2 cellular contexts compared by ENCODE assay signal in the genomic region with DNA sequence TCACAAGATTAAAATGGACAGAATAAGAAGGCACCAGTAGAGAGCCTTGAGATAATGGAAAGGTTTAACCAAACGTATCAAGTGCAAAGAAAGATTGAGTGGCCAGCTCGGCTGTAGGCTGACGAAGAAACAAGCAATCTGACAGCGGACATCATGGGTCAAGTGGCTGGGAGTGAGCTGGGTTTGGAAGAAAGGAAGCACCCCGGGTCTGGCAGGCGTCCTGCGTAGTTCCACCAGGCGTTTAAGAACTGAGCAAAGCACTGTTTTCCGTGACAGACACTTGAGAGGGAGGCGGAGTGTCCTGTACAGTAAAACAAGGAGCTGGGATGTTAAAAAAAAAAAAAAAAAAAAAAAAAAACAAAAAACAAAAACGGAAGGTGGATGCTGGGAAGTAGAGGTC.
TF ChIP-seq lines count a peak whose summit lies in the region.

No MANE protein-coding gene starts in this region.

TF ChIP-seq in H1, 55 proteins besides CTCF, POLR2A, EP300 and RAD21:
- TF ChIP-seq FOSL1 (IDR thresholded peaks at IDR 0.05; ENCODE audit: insufficient read depth, low read depth, low read length) (no peak), ATF3 (IDR thresholded peaks at IDR 0.05; ENCODE audit: insufficient read depth, low read depth, low read length) (no peak), HDAC6 (IDR thresholded peaks at IDR 0.05; ENCODE audit: low read depth, low read length) (no peak), RXRA (IDR thresholded peaks at IDR 0.05; ENCODE audit: insufficient read depth, low read depth, low read length) (no peak), GTF2F1 (IDR thresholded peaks at IDR 0.05; ENCODE audit: borderline replicate concordance, low read depth, low read length) (no peak), ASH2L (IDR thresholded peaks at IDR 0.05; ENCODE audit: low read length) (no peak), TCF12 (IDR thresholded peaks at IDR 0.05; ENCODE audit: low read depth, low read length) (no peak), CHD2 (IDR thresholded peaks at IDR 0.05; ENCODE audit: low read length) (no peak), TAF7 (optimal IDR thresholded peaks at IDR 0.05; ENCODE audit: borderline replicate concordance, low read depth, low read length) (no peak), KDM5A (IDR thresholded peaks at IDR 0.05; ENCODE audit: low read length) (no peak), TBP (IDR thresholded peaks at IDR 0.05; ENCODE audit: low read depth, low read length) (no peak), HDAC2 (IDR thresholded peaks at IDR 0.05; ENCODE audit: borderline replicate concordance in 1 of 2, low read depth in 2 of 2, low read length in 2 of 2) (no peak), RFX5 (IDR thresholded peaks at IDR 0.05; ENCODE audit: borderline replicate concordance, low read depth, low read length) (no peak), CEBPB (IDR thresholded peaks at IDR 0.05; ENCODE audit: low read depth, low read length) (no peak), BRCA1 (IDR thresholded peaks at IDR 0.05; ENCODE audit: low read depth, low read length) (no peak)

TF ChIP-seq in WTC11, 78 proteins besides CTCF, POLR2A, EP300 and RAD21:
- TF ChIP-seq ZNF425 (CRISPR knock-in tag; conservative IDR thresholded peaks at IDR 0.05) (no peak), ETV6 (CRISPR knock-in tag; IDR thresholded peaks at IDR 0.05) (no peak), ZSCAN18 (CRISPR knock-in tag; IDR thresholded peaks at IDR 0.05) (no peak), NFE2L1 (CRISPR knock-in tag; IDR thresholded peaks at IDR 0.05) (no peak), KAT7 (CRISPR knock-in tag; IDR thresholded peaks at IDR 0.05; ENCODE audit: borderline replicate concordance) (no peak), ZNF423 (CRISPR knock-in tag; IDR thresholded peaks at IDR 0.05) (no peak), NR3C1 (CRISPR knock-in tag; conservative IDR thresholded peaks at IDR 0.05; ENCODE audit: low read depth) (no peak), GRHL2 (CRISPR knock-in tag; IDR thresholded peaks at IDR 0.05; ENCODE audit: insufficient replicate concordance, severe bottlenecking) (no peak), ELF4 (CRISPR knock-in tag; IDR thresholded peaks at IDR 0.05; ENCODE audit: low read depth) (no peak), FOXJ3 (CRISPR knock-in tag; IDR thresholded peaks at IDR 0.05; ENCODE audit: borderline replicate concordance) (no peak)
- TF ChIP-seq, protein P1, sequence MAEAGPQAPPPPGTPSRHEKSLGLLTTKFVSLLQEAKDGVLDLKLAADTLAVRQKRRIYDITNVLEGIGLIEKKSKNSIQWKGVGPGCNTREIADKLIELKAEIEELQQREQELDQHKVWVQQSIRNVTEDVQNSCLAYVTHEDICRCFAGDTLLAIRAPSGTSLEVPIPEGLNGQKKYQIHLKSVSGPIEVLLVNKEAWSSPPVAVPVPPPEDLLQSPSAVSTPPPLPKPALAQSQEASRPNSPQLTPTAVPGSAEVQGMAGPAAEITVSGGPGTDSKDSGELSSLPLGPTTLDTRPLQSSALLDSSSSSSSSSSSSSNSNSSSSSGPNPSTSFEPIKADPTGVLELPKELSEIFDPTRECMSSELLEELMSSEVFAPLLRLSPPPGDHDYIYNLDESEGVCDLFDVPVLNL (CRISPR knock-in tag; IDR thresholded peaks at IDR 0.05; ENCODE audit: borderline replicate concordance, low read depth): no peak
- TF ChIP-seq, protein P2, sequence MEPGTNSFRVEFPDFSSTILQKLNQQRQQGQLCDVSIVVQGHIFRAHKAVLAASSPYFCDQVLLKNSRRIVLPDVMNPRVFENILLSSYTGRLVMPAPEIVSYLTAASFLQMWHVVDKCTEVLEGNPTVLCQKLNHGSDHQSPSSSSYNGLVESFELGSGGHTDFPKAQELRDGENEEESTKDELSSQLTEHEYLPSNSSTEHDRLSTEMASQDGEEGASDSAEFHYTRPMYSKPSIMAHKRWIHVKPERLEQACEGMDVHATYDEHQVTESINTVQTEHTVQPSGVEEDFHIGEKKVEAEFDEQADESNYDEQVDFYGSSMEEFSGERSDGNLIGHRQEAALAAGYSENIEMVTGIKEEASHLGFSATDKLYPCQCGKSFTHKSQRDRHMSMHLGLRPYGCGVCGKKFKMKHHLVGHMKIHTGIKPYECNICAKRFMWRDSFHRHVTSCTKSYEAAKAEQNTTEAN (CRISPR knock-in tag; IDR thresholded peaks at IDR 0.05): no peak
